ENCODE assay signal across 8 cellular contexts in genomic region chr17:45277216-45277849, GRCh38. TPM values are rescaled to one million over a fixed set of nuclear protein-coding genes. Genes with fewer than 3 reads are reported as not detected.
DNase-seq lines count a peak whose midpoint lies in the region; ATAC-seq and TF ChIP-seq lines count a peak whose summit lies in the region.

No MANE protein-coding gene starts in this region.

- H3K4me3 Mint-ChIP-seq in natural killer cell treated with Interleukin-12 subunit alpha and Interleukin-12 subunit beta and Interleukin-15 and Interleukin-18, amount 100 ng/mL, for 72 hours, result no peak overlapping the region
- H3K4me3 Mint-ChIP-seq in stimulated activated memory B cell treated with anti-CD40 and anti-IgM and Interleukin-4, amounts not matched to agents 10 μg/mL and 1 μg/mL and 100 μg/mL, for 72 hours, result no peak overlapping the region

- no peaks in the 10 kb centered on the region for H3K27me3 Mint-ChIP-seq in natural killer cell treated with Interleukin-12 subunit alpha and Interleukin-12 subunit beta and Interleukin-15 and Interleukin-18, amount 100 ng/mL, for 72 hours
- no peaks in the 10 kb centered on the region for H3K27me3 Mint-ChIP-seq in stimulated activated memory B cell treated with anti-CD40 and anti-IgM and Interleukin-4, amounts not matched to agents 10 μg/mL and 1 μg/mL and 100 μg/mL, for 72 hours

- no peaks in the 10 kb centered on the region for H3K9me2 ChIP-seq in Loucy (replicated peaks; ENCODE audit: low read depth, low read length)

- H3K36me3 ChIP-seq in Loucy (ENCODE audit: insufficient read depth, low read length), result no peaks in the 10 kb centered on the region; the same call in 1 of the 2 replicates

- H3K4me1 ChIP-seq in Loucy (ENCODE audit: insufficient read depth, low read length, poor library complexity, severe bottlenecking), result no peaks in the 10 kb centered on the region

- peak; percentile 70 for DNase-seq in DMS53 treated with DMSO at 0.1 percent for 48 hours (lab: John Stamatoyannopoulos, UW; ENCODE audit: unreplicated experiment)
- peak; percentile 86 for DNase-seq in RKO (ENCODE audit: low spot score)
- peak; percentile 92 to 93 for DNase-seq in activated T-cell treated with anti-CD3 and anti-CD28 coated beads, Interleukin-2, amount 50 U/mL, for 48 hours
- DNase-seq in fibroblast of gingiva (ENCODE audit: low read depth), result peak; percentile 82
- peak; percentile 88 for DNase-seq in natural killer cell treated with Interleukin-12 subunit alpha and Interleukin-12 subunit beta and Interleukin-15 and Interleukin-18, amount 100 ng/mL, for 72 hours (ENCODE audit: low spot score)

- peak overlapping the region; percentile 53 to 60 for H3K27ac Mint-ChIP-seq in natural killer cell treated with Interleukin-12 subunit alpha and Interleukin-12 subunit beta and Interleukin-15 and Interleukin-18, amount 100 ng/mL, for 72 hours
- H3K27ac Mint-ChIP-seq in stimulated activated memory B cell treated with anti-CD40 and anti-IgM and Interleukin-4, amounts not matched to agents 10 μg/mL and 1 μg/mL and 100 μg/mL, for 72 hours, result peak overlapping the region; percentile 72

- no peak overlapping the region for H3K4me3 ChIP-seq in Loucy (ENCODE audit: low read length, poor library complexity, severe bottlenecking)

- no peaks in the 10 kb centered on the region for H3K79me2 ChIP-seq in Loucy (ENCODE audit: insufficient read depth, low read length)

- H4K20me1 ChIP-seq in Loucy (ENCODE audit: insufficient read depth, low read length, poor library complexity, severe bottlenecking), result no peaks in the 10 kb centered on the region

- no peaks in the 10 kb centered on the region for H3K9me3 Mint-ChIP-seq in natural killer cell treated with Interleukin-12 subunit alpha and Interleukin-12 subunit beta and Interleukin-15 and Interleukin-18, amount 100 ng/mL, for 72 hours
- H3K9me3 Mint-ChIP-seq in stimulated activated memory B cell treated with anti-CD40 and anti-IgM and Interleukin-4, amounts not matched to agents 10 μg/mL and 1 μg/mL and 100 μg/mL, for 72 hours, result no peaks in the 10 kb centered on the region

- no peak overlapping the region for H3K9ac ChIP-seq in Loucy (ENCODE audit: low read depth, low read length, poor library complexity, severe bottlenecking)

- no peaks in the 10 kb centered on the region for H3K36me3 Mint-ChIP-seq in natural killer cell treated with Interleukin-12 subunit alpha and Interleukin-12 subunit beta and Interleukin-15 and Interleukin-18, amount 100 ng/mL, for 72 hours
- peaks cover 39% of the 10 kb centered on the region for H3K36me3 Mint-ChIP-seq in stimulated activated memory B cell treated with anti-CD40 and anti-IgM and Interleukin-4, amounts not matched to agents 10 μg/mL and 1 μg/mL and 100 μg/mL, for 72 hours

- H3K4me1 Mint-ChIP-seq in natural killer cell treated with Interleukin-12 subunit alpha and Interleukin-12 subunit beta and Interleukin-15 and Interleukin-18, amount 100 ng/mL, for 72 hours (ENCODE audit: low read depth in 2 of 2), result peaks cover 12 to 13% of the 10 kb centered on the region in 2 donors
- peaks cover 22% of the 10 kb centered on the region for H3K4me1 Mint-ChIP-seq in stimulated activated memory B cell treated with anti-CD40 and anti-IgM and Interleukin-4, amounts not matched to agents 10 μg/mL and 1 μg/mL and 100 μg/mL, for 72 hours

- no peaks in the 10 kb centered on the region for H3K27me3 ChIP-seq in Loucy (ENCODE audit: insufficient read depth, low read length, poor library complexity, severe bottlenecking)

- H3K9me3 ChIP-seq in Loucy (ENCODE audit: insufficient read depth, low read depth, low read length), result no peaks in the 10 kb centered on the region

- peak; percentile 85 to 86 for ATAC-seq in natural killer cell treated with Interleukin-12 subunit alpha and Interleukin-12 subunit beta and Interleukin-15 and Interleukin-18, amount 100 ng/mL, for 72 hours
- ATAC-seq in stimulated activated memory B cell treated with anti-CD40 and anti-IgM and Interleukin-4, amounts not matched to agents 10 μg/mL and 1 μg/mL and 100 μg/mL, for 72 hours, result peak; percentile 91
- no peak for ATAC-seq in GM21717 (IDR thresholded peaks at IDR 0.05; ENCODE audit: unreplicated experiment)

- no peaks in the 10 kb centered on the region for H3F3A ChIP-seq in Loucy (ENCODE audit: low read depth)

- H3K4me2 ChIP-seq in Loucy (ENCODE audit: low read depth, low read length, poor library complexity, severe bottlenecking), result no peak overlapping the region

- no peak overlapping the region for H2AFZ ChIP-seq in Loucy (ENCODE audit: low read length)

- peak; percentile 80 for TF ChIP-seq CTCF in Loucy (conservative IDR thresholded peaks at IDR 0.05; ENCODE audit: low read length)

RNA-seq across cellular contexts. Expression of gene SPATA32, which starts 15.4 kb away (rescaled TPM):
- under 1 TPM; 0.62 to 0.81 TPM for total RNA-seq in natural killer cell treated with Interleukin-12 subunit alpha and Interleukin-12 subunit beta and Interleukin-15 and Interleukin-18, amount 100 ng/mL, for 72 hours

RNA-seq across cellular contexts. Expression of gene MAP3K14, which starts 39.5 kb away (rescaled TPM):
- total RNA-seq in natural killer cell treated with Interleukin-12 subunit alpha and Interleukin-12 subunit beta and Interleukin-15 and Interleukin-18, amount 100 ng/mL, for 72 hours, result 10 to 100 TPM; 65.9 to 75.4 TPM

RNA-seq across cellular contexts. Expression of gene FMNL1, which starts 55.6 kb away (rescaled TPM):
- 100 to 1,000 TPM; 280 to 380 TPM for total RNA-seq in natural killer cell treated with Interleukin-12 subunit alpha and Interleukin-12 subunit beta and Interleukin-15 and Interleukin-18, amount 100 ng/mL, for 72 hours
